Comparison of ENCODE assay signal across 1 cellular context in the genomic region with DNA sequence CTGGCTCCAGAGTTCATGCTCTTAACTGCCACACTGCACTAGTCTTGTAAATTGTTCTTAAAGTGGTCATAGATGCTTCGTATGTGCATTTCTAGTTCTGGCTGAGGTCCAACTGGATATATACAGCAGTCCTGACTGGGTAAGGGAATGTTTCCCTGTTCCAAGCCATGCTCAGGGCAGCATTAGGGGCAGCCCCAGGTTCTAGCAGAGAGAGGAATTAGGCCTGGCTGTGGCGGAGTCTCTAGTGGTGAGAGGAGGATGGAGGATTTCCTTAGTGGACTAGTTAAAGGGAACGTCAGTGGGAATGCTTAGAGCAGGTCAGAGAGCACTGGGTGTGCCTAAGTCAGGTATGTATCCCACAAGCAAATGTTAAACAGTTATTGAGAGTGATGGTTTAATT.
TF ChIP-seq lines count a peak whose summit lies in the region.

No MANE protein-coding gene starts in this region.

TF ChIP-seq in IMR-90, 13 proteins besides CTCF, POLR2A, EP300 and RAD21 (continued from another document):
- TF ChIP-seq BHLHE40 (IDR thresholded peaks at IDR 0.05; ENCODE audit: low read depth, low read length) (no peak), MXI1 (IDR thresholded peaks at IDR 0.05; ENCODE audit: borderline replicate concordance, low read depth, low read length) (no peak), RFX5 (IDR thresholded peaks at IDR 0.05; ENCODE audit: low read depth, low read length) (no peak), USF2 (IDR thresholded peaks at IDR 0.05; ENCODE audit: low read depth, low read length) (no peak), MAFK (IDR thresholded peaks at IDR 0.05; ENCODE audit: low read depth, low read length) (no peak), NFE2L2 (IDR thresholded peaks at IDR 0.05; ENCODE audit: low read depth, low read length) (no peak), FOS (IDR thresholded peaks at IDR 0.05; ENCODE audit: low read depth, low read length) (no peak), MAZ (IDR thresholded peaks at IDR 0.05; ENCODE audit: borderline replicate concordance, low read depth, low read length) (no peak)
